In the genomic region with DNA sequence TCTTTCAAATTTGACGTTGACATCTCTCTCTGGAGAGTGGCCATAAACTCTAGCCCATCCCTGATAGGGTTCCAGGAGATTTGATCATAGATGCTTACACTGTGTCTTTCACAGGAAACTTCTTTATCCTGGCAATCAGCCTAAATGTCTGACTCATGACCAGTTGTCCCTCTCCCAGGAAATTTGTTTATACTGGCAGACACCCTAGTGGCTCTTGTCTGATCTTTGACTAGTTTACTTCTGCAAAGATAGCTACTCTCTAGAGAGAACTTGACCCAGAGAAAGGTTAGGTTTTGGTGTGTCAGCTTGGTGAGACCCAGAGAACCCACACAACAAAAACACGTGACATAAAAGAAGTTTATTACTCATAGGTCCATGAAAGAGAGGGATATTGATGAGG, we compare ENCODE assay signal across 1 cellular context.
TF ChIP-seq lines count a peak whose summit lies in the region.

No MANE protein-coding gene starts in this region.

TF ChIP-seq in SK-N-SH treated with all-trans-retinoic acid at 6 μM for 48 hours, 23 proteins besides CTCF, POLR2A, EP300 and RAD21 (continued from another document):
- TF ChIP-seq GLIS3 (CRISPR knock-in tag; IDR thresholded peaks at IDR 0.05) (no peak), ZC3H10 (CRISPR knock-in tag; IDR thresholded peaks at IDR 0.05) (no peak), ZNF70 (CRISPR knock-in tag; IDR thresholded peaks at IDR 0.05) (no peak), BACH2 (CRISPR knock-in tag; IDR thresholded peaks at IDR 0.05; ENCODE audit: borderline replicate concordance) (no peak), CREB5 (CRISPR knock-in tag; IDR thresholded peaks at IDR 0.05; ENCODE audit: low read depth) (no peak), TOX (CRISPR knock-in tag; IDR thresholded peaks at IDR 0.05; ENCODE audit: borderline replicate concordance) (no peak), ESRRG (CRISPR knock-in tag; IDR thresholded peaks at IDR 0.05) (no peak), ISL1 (CRISPR knock-in tag; IDR thresholded peaks at IDR 0.05) (no peak), ZFP3 (CRISPR knock-in tag; IDR thresholded peaks at IDR 0.05) (no peak), ARNTL (CRISPR knock-in tag; IDR thresholded peaks at IDR 0.05; ENCODE audit: borderline replicate concordance, low read depth) (no peak)
- TF ChIP-seq, protein P1, sequence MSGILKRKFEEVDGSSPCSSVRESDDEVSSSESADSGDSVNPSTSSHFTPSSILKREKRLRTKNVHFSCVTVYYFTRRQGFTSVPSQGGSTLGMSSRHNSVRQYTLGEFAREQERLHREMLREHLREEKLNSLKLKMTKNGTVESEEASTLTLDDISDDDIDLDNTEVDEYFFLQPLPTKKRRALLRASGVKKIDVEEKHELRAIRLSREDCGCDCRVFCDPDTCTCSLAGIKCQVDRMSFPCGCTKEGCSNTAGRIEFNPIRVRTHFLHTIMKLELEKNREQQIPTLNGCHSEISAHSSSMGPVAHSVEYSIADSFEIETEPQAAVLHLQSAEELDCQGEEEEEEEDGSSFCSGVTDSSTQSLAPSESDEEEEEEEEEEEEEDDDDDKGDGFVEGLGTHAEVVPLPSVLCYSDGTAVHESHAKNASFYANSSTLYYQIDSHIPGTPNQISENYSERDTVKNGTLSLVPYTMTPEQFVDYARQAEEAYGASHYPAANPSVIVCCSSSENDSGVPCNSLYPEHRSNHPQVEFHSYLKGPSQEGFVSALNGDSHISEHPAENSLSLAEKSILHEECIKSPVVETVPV (CRISPR knock-in tag; IDR thresholded peaks at IDR 0.05) = no peak
TF ChIP-seq in SK-N-SH treated with all-trans-retinoic acid at 6 μM for 48 hours: peak in this region for 0.
